ENCODE assay signal across 1 cellular context in the genomic region with DNA sequence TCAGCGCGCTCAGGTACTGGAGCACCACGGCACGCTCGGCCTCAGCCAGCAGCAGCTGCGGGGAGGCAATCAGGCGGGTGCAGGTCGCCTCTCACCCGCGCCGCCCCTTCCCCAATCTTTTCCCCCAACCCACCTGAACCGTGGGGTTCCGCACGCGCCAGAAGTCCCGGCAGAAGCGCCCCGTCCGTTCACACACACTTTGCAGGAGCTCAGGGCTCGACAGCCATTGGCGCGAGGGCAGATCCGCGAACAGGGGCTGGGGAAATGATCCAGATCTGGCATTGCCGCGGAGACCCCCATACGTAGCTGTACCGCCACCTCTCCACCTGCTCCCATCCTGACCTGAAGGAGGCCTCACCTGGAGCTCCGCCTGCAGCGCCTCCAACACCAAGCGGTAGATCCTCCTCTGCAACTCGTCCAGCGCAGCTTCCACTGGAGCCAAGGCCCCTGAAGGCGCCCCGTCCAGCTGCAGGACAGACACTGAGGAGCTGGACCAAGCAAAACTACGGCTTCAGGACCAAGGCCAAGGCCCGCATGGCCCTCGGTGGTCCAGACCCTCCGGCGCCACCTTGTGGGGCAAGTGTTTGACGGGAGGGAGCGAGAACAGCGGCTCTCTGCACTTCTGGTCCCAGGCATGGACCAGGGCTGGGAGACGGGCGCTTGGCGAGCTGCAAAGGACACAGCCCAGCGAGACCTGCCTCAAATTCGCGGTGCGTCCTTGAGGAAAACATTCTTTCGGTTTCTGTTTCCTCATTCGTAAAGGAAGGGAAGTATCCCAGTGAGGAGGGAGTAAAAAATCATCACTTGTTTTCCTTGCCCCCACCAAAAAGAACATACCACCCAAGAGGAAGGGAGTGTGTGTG.
A peak's percentile ranks its signal among the peaks of the same experiment; 100 is the strongest.
TF ChIP-seq lines count a peak whose summit lies in the region.

No MANE protein-coding gene starts in this region.

TF ChIP-seq in HepG2, 621 proteins besides CTCF, POLR2A, EP300 and RAD21 (continued from another document and continues in another):
- TF ChIP-seq, protein P1, sequence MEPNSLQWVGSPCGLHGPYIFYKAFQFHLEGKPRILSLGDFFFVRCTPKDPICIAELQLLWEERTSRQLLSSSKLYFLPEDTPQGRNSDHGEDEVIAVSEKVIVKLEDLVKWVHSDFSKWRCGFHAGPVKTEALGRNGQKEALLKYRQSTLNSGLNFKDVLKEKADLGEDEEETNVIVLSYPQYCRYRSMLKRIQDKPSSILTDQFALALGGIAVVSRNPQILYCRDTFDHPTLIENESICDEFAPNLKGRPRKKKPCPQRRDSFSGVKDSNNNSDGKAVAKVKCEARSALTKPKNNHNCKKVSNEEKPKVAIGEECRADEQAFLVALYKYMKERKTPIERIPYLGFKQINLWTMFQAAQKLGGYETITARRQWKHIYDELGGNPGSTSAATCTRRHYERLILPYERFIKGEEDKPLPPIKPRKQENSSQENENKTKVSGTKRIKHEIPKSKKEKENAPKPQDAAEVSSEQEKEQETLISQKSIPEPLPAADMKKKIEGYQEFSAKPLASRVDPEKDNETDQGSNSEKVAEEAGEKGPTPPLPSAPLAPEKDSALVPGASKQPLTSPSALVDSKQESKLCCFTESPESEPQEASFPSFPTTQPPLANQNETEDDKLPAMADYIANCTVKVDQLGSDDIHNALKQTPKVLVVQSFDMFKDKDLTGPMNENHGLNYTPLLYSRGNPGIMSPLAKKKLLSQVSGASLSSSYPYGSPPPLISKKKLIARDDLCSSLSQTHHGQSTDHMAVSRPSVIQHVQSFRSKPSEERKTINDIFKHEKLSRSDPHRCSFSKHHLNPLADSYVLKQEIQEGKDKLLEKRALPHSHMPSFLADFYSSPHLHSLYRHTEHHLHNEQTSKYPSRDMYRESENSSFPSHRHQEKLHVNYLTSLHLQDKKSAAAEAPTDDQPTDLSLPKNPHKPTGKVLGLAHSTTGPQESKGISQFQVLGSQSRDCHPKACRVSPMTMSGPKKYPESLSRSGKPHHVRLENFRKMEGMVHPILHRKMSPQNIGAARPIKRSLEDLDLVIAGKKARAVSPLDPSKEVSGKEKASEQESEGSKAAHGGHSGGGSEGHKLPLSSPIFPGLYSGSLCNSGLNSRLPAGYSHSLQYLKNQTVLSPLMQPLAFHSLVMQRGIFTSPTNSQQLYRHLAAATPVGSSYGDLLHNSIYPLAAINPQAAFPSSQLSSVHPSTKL (CRISPR knock-in tag; IDR thresholded peaks at IDR 0.05) = peak; percentile 74
- TF ChIP-seq JUND (CRISPR knock-in tag; IDR thresholded peaks at IDR 0.05) (peak; percentile 52; the same call in 1 of the 2 replicates), SNRNP70 (IDR thresholded peaks at IDR 0.05; ENCODE audit: low read depth, low read length) (no peak), ZNF543 (CRISPR knock-in tag; IDR thresholded peaks at IDR 0.05) (no peak), ZNF720 (CRISPR knock-in tag; IDR thresholded peaks at IDR 0.05) (peak; percentile 68; the same call in 1 of the 2 replicates), ZNF260 (CRISPR knock-in tag; IDR thresholded peaks at IDR 0.05; ENCODE audit: borderline replicate concordance, low read depth) (no peak), NKX3-1 (CRISPR knock-in tag; IDR thresholded peaks at IDR 0.05) (peak; percentile 88; the same call in 1 of the 2 replicates), TARDBP (CRISPR knock-in tag; IDR thresholded peaks at IDR 0.05) (no peak), ZNF790 (CRISPR knock-in tag; IDR thresholded peaks at IDR 0.05; ENCODE audit: borderline replicate concordance) (no peak), ZFP36L2 (CRISPR knock-in tag; IDR thresholded peaks at IDR 0.05) (peak; percentile 96), WIZ (CRISPR knock-in tag; IDR thresholded peaks at IDR 0.05) (peak; percentile 95; the same call in 1 of the 2 replicates), ZNF737 (CRISPR knock-in tag; IDR thresholded peaks at IDR 0.05; ENCODE audit: borderline replicate concordance) (no peak), MBD4 (IDR thresholded peaks at IDR 0.05; ENCODE audit: borderline replicate concordance, low read length) (no peak), ZNF24 (IDR thresholded peaks at IDR 0.05) (0 out of 2 replicates have a peak, but pooled peaks have one; percentile 35), JUNB (CRISPR knock-in tag; IDR thresholded peaks at IDR 0.05; ENCODE audit: borderline replicate concordance) (no peak), ZNF883 (CRISPR knock-in tag; IDR thresholded peaks at IDR 0.05; ENCODE audit: not compliant biosample characterization) (peak; percentile 88), GTF2F1 (IDR thresholded peaks at IDR 0.05; ENCODE audit: low read length) (no peak), POLR2AphosphoS5 (IDR thresholded peaks at IDR 0.05; ENCODE audit: low read depth, low read length) (no peak), RFXANK (CRISPR knock-in tag; IDR thresholded peaks at IDR 0.05) (peak; percentile 90; the same call in 1 of the 2 replicates), DNMT1 (CRISPR knock-in tag; IDR thresholded peaks at IDR 0.05) (peak; percentile 77; the same call in 1 of the 2 replicates), ZNF292 (CRISPR knock-in tag; IDR thresholded peaks at IDR 0.05; ENCODE audit: borderline replicate concordance, low read depth) (peak; percentile 58; the same call in 1 of the 2 replicates), ZNF484 (CRISPR knock-in tag; IDR thresholded peaks at IDR 0.05; ENCODE audit: borderline replicate concordance, low read depth) (no peak), ZEB1 (IDR thresholded peaks at IDR 0.05; ENCODE audit: insufficient replicate concordance, low read depth) (no peak), SALL1 (CRISPR knock-in tag; IDR thresholded peaks at IDR 0.05) (peak; percentile 97), ZC3H4 (CRISPR knock-in tag; IDR thresholded peaks at IDR 0.05; ENCODE audit: borderline replicate concordance) (0 out of 2 replicates have a peak, but pooled peaks have one; percentile 74), FOXK1 (CRISPR knock-in tag; IDR thresholded peaks at IDR 0.05; ENCODE audit: borderline replicate concordance, low read depth) (peak; percentile 62; the same call in 1 of the 2 replicates), HMG20B (CRISPR knock-in tag; conservative IDR thresholded peaks at IDR 0.05) (peak; percentile 83; the same call in 1 of the 2 replicates), PHF8 (CRISPR knock-in tag; IDR thresholded peaks at IDR 0.05) (peak; percentile 64), MAF1 (CRISPR knock-in tag; IDR thresholded peaks at IDR 0.05; ENCODE audit: borderline replicate concordance) (peak; percentile 84; the same call in 1 of the 2 replicates)
- TF ChIP-seq, protein P2, sequence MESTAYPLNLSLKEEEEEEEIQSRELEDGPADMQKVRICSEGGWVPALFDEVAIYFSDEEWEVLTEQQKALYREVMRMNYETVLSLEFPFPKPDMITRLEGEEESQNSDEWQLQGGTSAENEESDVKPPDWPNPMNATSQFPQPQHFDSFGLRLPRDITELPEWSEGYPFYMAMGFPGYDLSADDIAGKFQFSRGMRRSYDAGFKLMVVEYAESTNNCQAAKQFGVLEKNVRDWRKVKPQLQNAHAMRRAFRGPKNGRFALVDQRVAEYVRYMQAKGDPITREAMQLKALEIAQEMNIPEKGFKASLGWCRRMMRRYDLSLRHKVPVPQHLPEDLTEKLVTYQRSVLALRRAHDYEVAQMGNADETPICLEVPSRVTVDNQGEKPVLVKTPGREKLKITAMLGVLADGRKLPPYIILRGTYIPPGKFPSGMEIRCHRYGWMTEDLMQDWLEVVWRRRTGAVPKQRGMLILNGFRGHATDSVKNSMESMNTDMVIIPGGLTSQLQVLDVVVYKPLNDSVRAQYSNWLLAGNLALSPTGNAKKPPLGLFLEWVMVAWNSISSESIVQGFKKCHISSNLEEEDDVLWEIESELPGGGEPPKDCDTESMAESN (CRISPR knock-in tag; conservative IDR thresholded peaks at IDR 0.05) = peak; percentile 98
- TF ChIP-seq, protein P3, sequence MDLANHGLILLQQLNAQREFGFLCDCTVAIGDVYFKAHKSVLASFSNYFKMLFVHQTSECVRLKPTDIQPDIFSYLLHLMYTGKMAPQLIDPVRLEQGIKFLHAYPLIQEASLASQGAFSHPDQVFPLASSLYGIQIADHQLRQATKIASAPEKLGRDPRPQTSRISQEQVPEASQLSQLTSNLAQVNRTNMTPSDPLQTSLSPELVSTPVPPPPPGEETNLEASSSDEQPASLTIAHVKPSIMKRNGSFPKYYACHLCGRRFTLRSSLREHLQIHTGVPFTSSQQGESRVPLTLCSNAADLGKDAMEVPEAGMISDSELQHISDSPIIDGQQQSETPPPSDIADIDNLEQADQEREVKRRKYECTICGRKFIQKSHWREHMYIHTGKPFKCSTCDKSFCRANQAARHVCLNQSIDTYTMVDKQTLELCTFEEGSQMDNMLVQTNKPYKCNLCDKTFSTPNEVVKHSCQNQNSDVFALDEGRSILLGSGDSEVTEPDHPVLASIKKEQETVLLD (CRISPR knock-in tag; IDR thresholded peaks at IDR 0.05; ENCODE audit: low read depth) = 0 out of 2 replicates have a peak, but pooled peaks have one; percentile 82
- TF ChIP-seq, protein P4, sequence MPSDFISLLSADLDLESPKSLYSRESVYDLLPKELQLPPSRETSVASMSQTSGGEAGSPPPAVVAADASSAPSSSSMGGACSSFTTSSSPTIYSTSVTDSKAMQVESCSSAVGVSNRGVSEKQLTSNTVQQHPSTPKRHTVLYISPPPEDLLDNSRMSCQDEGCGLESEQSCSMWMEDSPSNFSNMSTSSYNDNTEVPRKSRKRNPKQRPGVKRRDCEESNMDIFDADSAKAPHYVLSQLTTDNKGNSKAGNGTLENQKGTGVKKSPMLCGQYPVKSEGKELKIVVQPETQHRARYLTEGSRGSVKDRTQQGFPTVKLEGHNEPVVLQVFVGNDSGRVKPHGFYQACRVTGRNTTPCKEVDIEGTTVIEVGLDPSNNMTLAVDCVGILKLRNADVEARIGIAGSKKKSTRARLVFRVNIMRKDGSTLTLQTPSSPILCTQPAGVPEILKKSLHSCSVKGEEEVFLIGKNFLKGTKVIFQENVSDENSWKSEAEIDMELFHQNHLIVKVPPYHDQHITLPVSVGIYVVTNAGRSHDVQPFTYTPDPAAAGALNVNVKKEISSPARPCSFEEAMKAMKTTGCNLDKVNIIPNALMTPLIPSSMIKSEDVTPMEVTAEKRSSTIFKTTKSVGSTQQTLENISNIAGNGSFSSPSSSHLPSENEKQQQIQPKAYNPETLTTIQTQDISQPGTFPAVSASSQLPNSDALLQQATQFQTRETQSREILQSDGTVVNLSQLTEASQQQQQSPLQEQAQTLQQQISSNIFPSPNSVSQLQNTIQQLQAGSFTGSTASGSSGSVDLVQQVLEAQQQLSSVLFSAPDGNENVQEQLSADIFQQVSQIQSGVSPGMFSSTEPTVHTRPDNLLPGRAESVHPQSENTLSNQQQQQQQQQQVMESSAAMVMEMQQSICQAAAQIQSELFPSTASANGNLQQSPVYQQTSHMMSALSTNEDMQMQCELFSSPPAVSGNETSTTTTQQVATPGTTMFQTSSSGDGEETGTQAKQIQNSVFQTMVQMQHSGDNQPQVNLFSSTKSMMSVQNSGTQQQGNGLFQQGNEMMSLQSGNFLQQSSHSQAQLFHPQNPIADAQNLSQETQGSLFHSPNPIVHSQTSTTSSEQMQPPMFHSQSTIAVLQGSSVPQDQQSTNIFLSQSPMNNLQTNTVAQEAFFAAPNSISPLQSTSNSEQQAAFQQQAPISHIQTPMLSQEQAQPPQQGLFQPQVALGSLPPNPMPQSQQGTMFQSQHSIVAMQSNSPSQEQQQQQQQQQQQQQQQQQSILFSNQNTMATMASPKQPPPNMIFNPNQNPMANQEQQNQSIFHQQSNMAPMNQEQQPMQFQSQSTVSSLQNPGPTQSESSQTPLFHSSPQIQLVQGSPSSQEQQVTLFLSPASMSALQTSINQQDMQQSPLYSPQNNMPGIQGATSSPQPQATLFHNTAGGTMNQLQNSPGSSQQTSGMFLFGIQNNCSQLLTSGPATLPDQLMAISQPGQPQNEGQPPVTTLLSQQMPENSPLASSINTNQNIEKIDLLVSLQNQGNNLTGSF (CRISPR knock-in tag; IDR thresholded peaks at IDR 0.05) = peak; percentile 83; the same call in 1 of the 2 replicates
- TF ChIP-seq, protein P5, sequence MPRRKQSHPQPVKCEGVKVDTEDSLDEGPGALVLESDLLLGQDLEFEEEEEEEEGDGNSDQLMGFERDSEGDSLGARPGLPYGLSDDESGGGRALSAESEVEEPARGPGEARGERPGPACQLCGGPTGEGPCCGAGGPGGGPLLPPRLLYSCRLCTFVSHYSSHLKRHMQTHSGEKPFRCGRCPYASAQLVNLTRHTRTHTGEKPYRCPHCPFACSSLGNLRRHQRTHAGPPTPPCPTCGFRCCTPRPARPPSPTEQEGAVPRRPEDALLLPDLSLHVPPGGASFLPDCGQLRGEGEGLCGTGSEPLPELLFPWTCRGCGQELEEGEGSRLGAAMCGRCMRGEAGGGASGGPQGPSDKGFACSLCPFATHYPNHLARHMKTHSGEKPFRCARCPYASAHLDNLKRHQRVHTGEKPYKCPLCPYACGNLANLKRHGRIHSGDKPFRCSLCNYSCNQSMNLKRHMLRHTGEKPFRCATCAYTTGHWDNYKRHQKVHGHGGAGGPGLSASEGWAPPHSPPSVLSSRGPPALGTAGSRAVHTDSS (CRISPR knock-in tag; conservative IDR thresholded peaks at IDR 0.05) = 0 out of 2 replicates have a peak, but pooled peaks have one; percentile 72
- TF ChIP-seq, protein P6, sequence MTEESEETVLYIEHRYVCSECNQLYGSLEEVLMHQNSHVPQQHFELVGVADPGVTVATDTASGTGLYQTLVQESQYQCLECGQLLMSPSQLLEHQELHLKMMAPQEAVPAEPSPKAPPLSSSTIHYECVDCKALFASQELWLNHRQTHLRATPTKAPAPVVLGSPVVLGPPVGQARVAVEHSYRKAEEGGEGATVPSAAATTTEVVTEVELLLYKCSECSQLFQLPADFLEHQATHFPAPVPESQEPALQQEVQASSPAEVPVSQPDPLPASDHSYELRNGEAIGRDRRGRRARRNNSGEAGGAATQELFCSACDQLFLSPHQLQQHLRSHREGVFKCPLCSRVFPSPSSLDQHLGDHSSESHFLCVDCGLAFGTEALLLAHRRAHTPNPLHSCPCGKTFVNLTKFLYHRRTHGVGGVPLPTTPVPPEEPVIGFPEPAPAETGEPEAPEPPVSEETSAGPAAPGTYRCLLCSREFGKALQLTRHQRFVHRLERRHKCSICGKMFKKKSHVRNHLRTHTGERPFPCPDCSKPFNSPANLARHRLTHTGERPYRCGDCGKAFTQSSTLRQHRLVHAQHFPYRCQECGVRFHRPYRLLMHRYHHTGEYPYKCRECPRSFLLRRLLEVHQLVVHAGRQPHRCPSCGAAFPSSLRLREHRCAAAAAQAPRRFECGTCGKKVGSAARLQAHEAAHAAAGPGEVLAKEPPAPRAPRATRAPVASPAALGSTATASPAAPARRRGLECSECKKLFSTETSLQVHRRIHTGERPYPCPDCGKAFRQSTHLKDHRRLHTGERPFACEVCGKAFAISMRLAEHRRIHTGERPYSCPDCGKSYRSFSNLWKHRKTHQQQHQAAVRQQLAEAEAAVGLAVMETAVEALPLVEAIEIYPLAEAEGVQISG (CRISPR knock-in tag; IDR thresholded peaks at IDR 0.05) = peak; percentile 90
- TF ChIP-seq, protein P7, sequence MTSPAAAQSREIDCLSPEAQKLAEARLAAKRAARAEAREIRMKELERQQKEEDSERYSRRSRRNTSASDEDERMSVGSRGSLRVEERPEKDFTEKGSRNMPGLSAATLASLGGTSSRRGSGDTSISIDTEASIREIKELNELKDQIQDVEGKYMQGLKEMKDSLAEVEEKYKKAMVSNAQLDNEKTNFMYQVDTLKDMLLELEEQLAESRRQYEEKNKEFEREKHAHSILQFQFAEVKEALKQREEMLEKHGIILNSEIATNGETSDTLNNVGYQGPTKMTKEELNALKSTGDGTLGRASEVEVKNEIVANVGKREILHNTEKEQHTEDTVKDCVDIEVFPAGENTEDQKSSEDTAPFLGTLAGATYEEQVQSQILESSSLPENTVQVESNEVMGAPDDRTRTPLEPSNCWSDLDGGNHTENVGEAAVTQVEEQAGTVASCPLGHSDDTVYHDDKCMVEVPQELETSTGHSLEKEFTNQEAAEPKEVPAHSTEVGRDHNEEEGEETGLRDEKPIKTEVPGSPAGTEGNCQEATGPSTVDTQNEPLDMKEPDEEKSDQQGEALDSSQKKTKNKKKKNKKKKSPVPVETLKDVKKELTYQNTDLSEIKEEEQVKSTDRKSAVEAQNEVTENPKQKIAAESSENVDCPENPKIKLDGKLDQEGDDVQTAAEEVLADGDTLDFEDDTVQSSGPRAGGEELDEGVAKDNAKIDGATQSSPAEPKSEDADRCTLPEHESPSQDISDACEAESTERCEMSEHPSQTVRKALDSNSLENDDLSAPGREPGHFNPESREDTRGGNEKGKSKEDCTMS (CRISPR knock-in tag; conservative IDR thresholded peaks at IDR 0.05) = peak; percentile 61; the same call in 1 of the 2 replicates
